Comparison of ENCODE assay signal across 10 cellular contexts in genomic region chr11:62402226-62402625, GRCh38. TPM values are rescaled to one million over a fixed set of nuclear protein-coding genes. Genes with fewer than 3 reads are reported as not detected.
DNase-seq lines count a peak whose midpoint lies in the region; ATAC-seq and TF ChIP-seq lines count a peak whose summit lies in the region.
"Had no signal": no experiment of that assay in that cellular context is flagged by ENCODE, and none has a peak within 500 bp of the region (broad histone marks: within the 10 kb centered on the region; RNA-seq: fewer than 3 reads in every experiment).

No MANE protein-coding gene starts in this region.

- H3K36me3 ChIP-seq in esophagus (ENCODE audit: control insufficient read depth in 2 of 2, insufficient read depth in 2 of 2, low read length in 1 of 2), result no peaks in the 10 kb centered on the region

- peaks cover 31% of the 10 kb centered on the region for H3K4me1 Mint-ChIP-seq in activated CD4-positive, alpha-beta T cell treated with anti-CD3 and anti-CD28 coated beads, Interleukin-2, amount 10 ng/mL, durations not matched to agents 7 days and 5 days

- ATAC-seq in HG03457 (IDR thresholded peaks at IDR 0.05; ENCODE audit: unreplicated experiment) (no peak), GM21515 (IDR thresholded peaks at IDR 0.05; ENCODE audit: unreplicated experiment) (no peak)

- no peaks in the 10 kb centered on the region for H3K27me3 ChIP-seq in esophagus (ENCODE audit: control insufficient read depth in 1 of 2, insufficient read depth in 2 of 2, low read length in 2 of 2)

- H3K9me3 ChIP-seq in esophagus (ENCODE audit: control insufficient read depth in 2 of 2, insufficient read depth in 1 of 2, low read depth in 1 of 2, low read length in 1 of 2), result no peaks in the 10 kb centered on the region

- H3K9me3 Mint-ChIP-seq in activated CD4-positive, alpha-beta T cell treated with anti-CD3 and anti-CD28 coated beads, Interleukin-2, amount 10 ng/mL, durations not matched to agents 7 days and 5 days, result no peaks in the 10 kb centered on the region

- 22 to 35% methylated on average over 14 of the region's 14 CpGs for WGBS in esophagus, 2 donors

- POLR2A ChIA-PET in activated CD4-positive, alpha-beta T cell treated with anti-CD3 and anti-CD28 coated beads, Interleukin-2, amount 10 ng/mL, durations not matched to agents 7 days and 5 days (lab: Charles Lee), result no interaction called here

- H3K4me1 ChIP-seq in esophagus (ENCODE audit: control insufficient read depth in 2 of 2, insufficient read depth in 2 of 2, low read length in 1 of 2), result peaks cover 26 to 51% of the 10 kb centered on the region in 2 donors

- TF ChIP-seq CTCF in GM10266 (IDR thresholded peaks at IDR 0.05; ENCODE audit: control insufficient read depth, insufficient read depth, low read depth, missing control alignments), result no peak

- H3K27ac Mint-ChIP-seq in activated CD4-positive, alpha-beta T cell treated with anti-CD3 and anti-CD28 coated beads, Interleukin-2, amount 10 ng/mL, durations not matched to agents 7 days and 5 days, result peak overlapping the region; percentile 84

- CTCF ChIA-PET in activated CD4-positive, alpha-beta T cell treated with anti-CD3 and anti-CD28 coated beads, Interleukin-2, amount 10 ng/mL, durations not matched to agents 7 days and 5 days (lab: Charles Lee), result interaction anchor here (0.6 to 3.4 kb wide), 6 partner anchors 9 to 147 kb away, joined by 3 to 19 read pairs (median 4); no protein-coding TSS in a partner anchor

- H3K27ac ChIP-seq in esophagus (ENCODE audit: low read depth in 2 of 2, low read length in 1 of 2) (peak overlapping the region; percentile 91 to 94), skin epidermis (peak overlapping the region in 19 of 21 experiments; percentile 26 to 85 (median 74))

- DNase-seq in AG20443 (ENCODE audit: low spot score) (peak; percentile 73), NCI-H187 (lab: John Stamatoyannopoulos, UW) (no peak), GM10266 (ENCODE audit: extremely low spot score) (no peak)
- DNase-seq in activated CD4-positive, alpha-beta T cell treated with anti-CD3 and anti-CD28 coated beads, Interleukin-2, amount 10 ng/mL, durations not matched to agents 7 days and 5 days, result peak; percentile 53
- DNase-seq: occipital lobe had no signal

- no peaks in the 10 kb centered on the region for H3K36me3 Mint-ChIP-seq in activated CD4-positive, alpha-beta T cell treated with anti-CD3 and anti-CD28 coated beads, Interleukin-2, amount 10 ng/mL, durations not matched to agents 7 days and 5 days (ENCODE audit: low read depth)

- H3K27me3 Mint-ChIP-seq in activated CD4-positive, alpha-beta T cell treated with anti-CD3 and anti-CD28 coated beads, Interleukin-2, amount 10 ng/mL, durations not matched to agents 7 days and 5 days, result no peaks in the 10 kb centered on the region

- H3K4me3 ChIP-seq in esophagus (ENCODE audit: low read depth in 1 of 2, low read length in 2 of 2) (peak overlapping the region in 1 of 2 donors; percentile 13), skin epidermis (peak overlapping the region in 1 of 7 experiments; percentile 17)

- H3K4me3 Mint-ChIP-seq in activated CD4-positive, alpha-beta T cell treated with anti-CD3 and anti-CD28 coated beads, Interleukin-2, amount 10 ng/mL, durations not matched to agents 7 days and 5 days, result peak overlapping the region; percentile 68

RNA-seq across cellular contexts. Expression of gene SCGB1A1, which starts 16.6 kb away (rescaled TPM):
- not detected for total RNA-seq in activated CD4-positive, alpha-beta T cell treated with anti-CD3 and anti-CD28 coated beads, Interleukin-2, amount 10 ng/mL, durations not matched to agents 7 days and 5 days
- 1 to 10 TPM; 4.8 to 5.5 TPM for polyA plus RNA-seq in esophagus
- total RNA-seq: occipital lobe had no signal
- polyA plus RNA-seq: AG04450 had no signal

Comparison
In these comparisons a context has a peak if more than half of its experiments do, and no peak if none do; other contexts are left out.
1. DNase-seq: peak in AG20443 (single experiment) and activated CD4-positive, alpha-beta T cell treated with anti-CD3 and anti-CD28 coated beads, Interleukin-2, amount 10 ng/mL, durations not matched to agents 7 days and 5 days (single experiment); none in NCI-H187 (0 of 2) and GM10266 (single experiment).